ENCODE assay signal across 1 cellular context in the genomic region with DNA sequence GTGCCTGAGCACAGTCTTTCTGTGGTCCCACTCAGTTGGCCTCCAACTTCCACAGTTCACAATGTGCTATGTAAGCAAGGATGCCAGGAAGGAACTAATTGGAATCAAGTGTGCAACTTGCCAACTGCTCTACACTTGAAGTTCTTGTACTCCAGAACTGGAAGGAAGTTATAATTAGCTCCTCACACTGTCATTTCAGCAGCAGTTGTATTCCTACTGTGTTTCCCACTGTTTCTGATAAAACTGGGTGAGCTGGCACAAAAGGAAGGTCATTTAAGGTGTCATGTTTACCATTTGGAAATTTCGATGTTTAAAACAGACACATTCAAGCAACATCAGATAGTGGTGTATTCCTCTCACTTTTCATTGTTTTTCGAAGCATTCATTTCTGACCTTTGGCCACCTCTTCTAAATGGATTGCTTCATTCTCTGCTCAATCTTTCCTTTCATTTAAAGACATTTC.
TF ChIP-seq lines count a peak whose summit lies in the region.

No MANE protein-coding gene starts in this region.

TF ChIP-seq in HepG2, 621 proteins besides CTCF, POLR2A, EP300 and RAD21 (continued from another document and continues in another):
- TF ChIP-seq ZNF407 (CRISPR knock-in tag; IDR thresholded peaks at IDR 0.05; ENCODE audit: not compliant biosample characterization) = no peak
- no peak for TF ChIP-seq CCAR2 (optimal IDR thresholded peaks at IDR 0.05; ENCODE audit: low read depth, low read length)
- no peak for TF ChIP-seq ZNF256 (CRISPR knock-in tag; conservative IDR thresholded peaks at IDR 0.05)
- TF ChIP-seq FUBP1 (CRISPR knock-in tag; IDR thresholded peaks at IDR 0.05; ENCODE audit: borderline replicate concordance) = no peak
- TF ChIP-seq MTERF4 (CRISPR knock-in tag; IDR thresholded peaks at IDR 0.05) = no peak
- TF ChIP-seq ZNF335 (CRISPR knock-in tag; IDR thresholded peaks at IDR 0.05) = no peak
- TF ChIP-seq PPARG (CRISPR knock-in tag; conservative IDR thresholded peaks at IDR 0.05) = peak; percentile 62; the same call in 1 of the 2 replicates
- no peak for TF ChIP-seq PHF21A (CRISPR knock-in tag; IDR thresholded peaks at IDR 0.05)
- TF ChIP-seq FOXP1 (IDR thresholded peaks at IDR 0.05) = peak; percentile 69; the same call in 1 of the 2 replicates
- TF ChIP-seq FOXP1 (CRISPR knock-in tag; IDR thresholded peaks at IDR 0.05) = peak; percentile 84
- peak; percentile 65; the same call in 1 of the 2 replicates for TF ChIP-seq HNF4G (IDR thresholded peaks at IDR 0.05; ENCODE audit: borderline replicate concordance, low read depth, low read length)
- no peak for TF ChIP-seq HNF4G (CRISPR knock-in tag; IDR thresholded peaks at IDR 0.05; ENCODE audit: borderline replicate concordance, low read depth)
- no peak for TF ChIP-seq ZNF484 (CRISPR knock-in tag; IDR thresholded peaks at IDR 0.05; ENCODE audit: borderline replicate concordance, low read depth)
- TF ChIP-seq, protein P1, sequence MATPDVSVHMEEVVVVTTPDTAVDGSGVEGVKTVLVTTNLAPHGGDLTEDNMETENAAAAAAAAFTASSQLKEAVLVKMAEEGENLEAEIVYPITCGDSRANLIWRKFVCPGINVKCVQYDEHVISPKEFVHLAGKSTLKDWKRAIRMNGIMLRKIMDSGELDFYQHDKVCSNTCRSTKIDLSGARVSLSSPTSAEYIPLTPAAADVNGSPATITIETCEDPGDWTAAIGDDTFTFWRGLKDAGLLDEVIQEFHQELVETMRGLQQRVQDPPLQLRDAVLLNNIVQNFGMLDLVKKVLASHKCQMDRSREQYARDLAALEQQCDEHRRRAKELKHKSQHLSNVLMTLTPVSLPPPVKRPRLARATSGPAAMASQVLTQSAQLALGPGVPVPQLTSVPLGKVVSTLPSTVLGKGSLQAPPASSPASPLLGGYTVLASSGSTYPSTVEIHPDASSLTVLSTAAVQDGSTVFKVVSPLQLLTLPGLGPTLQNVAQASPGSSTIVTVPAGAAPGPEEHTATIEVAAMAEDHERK (CRISPR knock-in tag; IDR thresholded peaks at IDR 0.05; ENCODE audit: low read depth) = no peak
- TF ChIP-seq, protein P2, sequence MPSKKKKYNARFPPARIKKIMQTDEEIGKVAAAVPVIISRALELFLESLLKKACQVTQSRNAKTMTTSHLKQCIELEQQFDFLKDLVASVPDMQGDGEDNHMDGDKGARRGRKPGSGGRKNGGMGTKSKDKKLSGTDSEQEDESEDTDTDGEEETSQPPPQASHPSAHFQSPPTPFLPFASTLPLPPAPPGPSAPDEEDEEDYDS (CRISPR knock-in tag; IDR thresholded peaks at IDR 0.05) = no peak
- TF ChIP-seq FOXK1 (CRISPR knock-in tag; IDR thresholded peaks at IDR 0.05; ENCODE audit: borderline replicate concordance, low read depth) = peak; percentile 78; the same call in 1 of the 2 replicates
- no peak for TF ChIP-seq REXO4 (CRISPR knock-in tag; IDR thresholded peaks at IDR 0.05; ENCODE audit: borderline replicate concordance)
- TF ChIP-seq, protein P3, sequence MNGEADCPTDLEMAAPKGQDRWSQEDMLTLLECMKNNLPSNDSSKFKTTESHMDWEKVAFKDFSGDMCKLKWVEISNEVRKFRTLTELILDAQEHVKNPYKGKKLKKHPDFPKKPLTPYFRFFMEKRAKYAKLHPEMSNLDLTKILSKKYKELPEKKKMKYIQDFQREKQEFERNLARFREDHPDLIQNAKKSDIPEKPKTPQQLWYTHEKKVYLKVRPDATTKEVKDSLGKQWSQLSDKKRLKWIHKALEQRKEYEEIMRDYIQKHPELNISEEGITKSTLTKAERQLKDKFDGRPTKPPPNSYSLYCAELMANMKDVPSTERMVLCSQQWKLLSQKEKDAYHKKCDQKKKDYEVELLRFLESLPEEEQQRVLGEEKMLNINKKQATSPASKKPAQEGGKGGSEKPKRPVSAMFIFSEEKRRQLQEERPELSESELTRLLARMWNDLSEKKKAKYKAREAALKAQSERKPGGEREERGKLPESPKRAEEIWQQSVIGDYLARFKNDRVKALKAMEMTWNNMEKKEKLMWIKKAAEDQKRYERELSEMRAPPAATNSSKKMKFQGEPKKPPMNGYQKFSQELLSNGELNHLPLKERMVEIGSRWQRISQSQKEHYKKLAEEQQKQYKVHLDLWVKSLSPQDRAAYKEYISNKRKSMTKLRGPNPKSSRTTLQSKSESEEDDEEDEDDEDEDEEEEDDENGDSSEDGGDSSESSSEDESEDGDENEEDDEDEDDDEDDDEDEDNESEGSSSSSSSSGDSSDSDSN (CRISPR knock-in tag; IDR thresholded peaks at IDR 0.05) = no peak
- TF ChIP-seq SIX1 (CRISPR knock-in tag; IDR thresholded peaks at IDR 0.05; ENCODE audit: borderline replicate concordance) = peak; percentile 26; the same call in 1 of the 2 replicates
- no peak for TF ChIP-seq DZIP1 (CRISPR knock-in tag; IDR thresholded peaks at IDR 0.05)
- TF ChIP-seq MYNN (CRISPR knock-in tag; IDR thresholded peaks at IDR 0.05; ENCODE audit: low read depth) = no peak
- no peak for TF ChIP-seq MXD1 (CRISPR knock-in tag; IDR thresholded peaks at IDR 0.05)
- no peak for TF ChIP-seq EEA1 (CRISPR knock-in tag; IDR thresholded peaks at IDR 0.05; ENCODE audit: borderline replicate concordance)
- no peak for TF ChIP-seq GABPB1 (CRISPR knock-in tag; IDR thresholded peaks at IDR 0.05)
- no peak for TF ChIP-seq SMAD3 (CRISPR knock-in tag; IDR thresholded peaks at IDR 0.05)
- peak; percentile 27 to 34; a peak in 3 of 4 replicates for TF ChIP-seq MAFK (conservative IDR thresholded peaks at IDR 0.05 in 1 of 2, IDR thresholded peaks at IDR 0.05 in 1 of 2; ENCODE audit: low read length in 2 of 2)
- TF ChIP-seq NCOR1 (IDR thresholded peaks at IDR 0.05; ENCODE audit: borderline replicate concordance, low read length) = peak; percentile 80
- TF ChIP-seq, protein P4, sequence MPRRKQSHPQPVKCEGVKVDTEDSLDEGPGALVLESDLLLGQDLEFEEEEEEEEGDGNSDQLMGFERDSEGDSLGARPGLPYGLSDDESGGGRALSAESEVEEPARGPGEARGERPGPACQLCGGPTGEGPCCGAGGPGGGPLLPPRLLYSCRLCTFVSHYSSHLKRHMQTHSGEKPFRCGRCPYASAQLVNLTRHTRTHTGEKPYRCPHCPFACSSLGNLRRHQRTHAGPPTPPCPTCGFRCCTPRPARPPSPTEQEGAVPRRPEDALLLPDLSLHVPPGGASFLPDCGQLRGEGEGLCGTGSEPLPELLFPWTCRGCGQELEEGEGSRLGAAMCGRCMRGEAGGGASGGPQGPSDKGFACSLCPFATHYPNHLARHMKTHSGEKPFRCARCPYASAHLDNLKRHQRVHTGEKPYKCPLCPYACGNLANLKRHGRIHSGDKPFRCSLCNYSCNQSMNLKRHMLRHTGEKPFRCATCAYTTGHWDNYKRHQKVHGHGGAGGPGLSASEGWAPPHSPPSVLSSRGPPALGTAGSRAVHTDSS (CRISPR knock-in tag; conservative IDR thresholded peaks at IDR 0.05) = no peak
- TF ChIP-seq PHF20 (CRISPR knock-in tag; IDR thresholded peaks at IDR 0.05) = no peak
- no peak for TF ChIP-seq ZNF274 (CRISPR knock-in tag; IDR thresholded peaks at IDR 0.05)
